In the genomic region with DNA sequence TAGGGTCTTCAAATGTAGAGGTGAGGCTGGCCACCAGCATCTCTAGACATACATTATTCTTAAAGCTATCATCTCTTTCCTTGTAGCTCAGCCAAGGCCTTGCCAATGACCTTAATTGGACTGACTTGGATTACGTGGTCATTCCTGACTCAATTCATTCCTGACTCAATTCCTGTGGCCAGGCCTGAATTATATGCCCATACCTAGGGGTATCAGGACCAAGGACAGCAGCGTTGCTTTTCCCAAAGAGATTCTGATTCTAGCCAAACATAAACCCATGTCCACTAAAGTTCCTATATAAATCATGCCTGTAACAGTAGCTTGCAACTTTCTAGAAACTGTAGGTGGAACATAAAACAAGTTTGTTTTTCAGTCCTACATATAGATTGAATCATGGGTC, we compare ENCODE assay signal across 1 cellular context.
TF ChIP-seq lines count a peak whose summit lies in the region.

No MANE protein-coding gene starts in this region.

TF ChIP-seq in WTC11, 78 proteins besides CTCF, POLR2A, EP300 and RAD21 (continued from another document):
- TF ChIP-seq, protein P1, sequence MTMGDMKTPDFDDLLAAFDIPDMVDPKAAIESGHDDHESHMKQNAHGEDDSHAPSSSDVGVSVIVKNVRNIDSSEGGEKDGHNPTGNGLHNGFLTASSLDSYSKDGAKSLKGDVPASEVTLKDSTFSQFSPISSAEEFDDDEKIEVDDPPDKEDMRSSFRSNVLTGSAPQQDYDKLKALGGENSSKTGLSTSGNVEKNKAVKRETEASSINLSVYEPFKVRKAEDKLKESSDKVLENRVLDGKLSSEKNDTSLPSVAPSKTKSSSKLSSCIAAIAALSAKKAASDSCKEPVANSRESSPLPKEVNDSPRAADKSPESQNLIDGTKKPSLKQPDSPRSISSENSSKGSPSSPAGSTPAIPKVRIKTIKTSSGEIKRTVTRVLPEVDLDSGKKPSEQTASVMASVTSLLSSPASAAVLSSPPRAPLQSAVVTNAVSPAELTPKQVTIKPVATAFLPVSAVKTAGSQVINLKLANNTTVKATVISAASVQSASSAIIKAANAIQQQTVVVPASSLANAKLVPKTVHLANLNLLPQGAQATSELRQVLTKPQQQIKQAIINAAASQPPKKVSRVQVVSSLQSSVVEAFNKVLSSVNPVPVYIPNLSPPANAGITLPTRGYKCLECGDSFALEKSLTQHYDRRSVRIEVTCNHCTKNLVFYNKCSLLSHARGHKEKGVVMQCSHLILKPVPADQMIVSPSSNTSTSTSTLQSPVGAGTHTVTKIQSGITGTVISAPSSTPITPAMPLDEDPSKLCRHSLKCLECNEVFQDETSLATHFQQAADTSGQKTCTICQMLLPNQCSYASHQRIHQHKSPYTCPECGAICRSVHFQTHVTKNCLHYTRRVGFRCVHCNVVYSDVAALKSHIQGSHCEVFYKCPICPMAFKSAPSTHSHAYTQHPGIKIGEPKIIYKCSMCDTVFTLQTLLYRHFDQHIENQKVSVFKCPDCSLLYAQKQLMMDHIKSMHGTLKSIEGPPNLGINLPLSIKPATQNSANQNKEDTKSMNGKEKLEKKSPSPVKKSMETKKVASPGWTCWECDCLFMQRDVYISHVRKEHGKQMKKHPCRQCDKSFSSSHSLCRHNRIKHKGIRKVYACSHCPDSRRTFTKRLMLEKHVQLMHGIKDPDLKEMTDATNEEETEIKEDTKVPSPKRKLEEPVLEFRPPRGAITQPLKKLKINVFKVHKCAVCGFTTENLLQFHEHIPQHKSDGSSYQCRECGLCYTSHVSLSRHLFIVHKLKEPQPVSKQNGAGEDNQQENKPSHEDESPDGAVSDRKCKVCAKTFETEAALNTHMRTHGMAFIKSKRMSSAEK (CRISPR knock-in tag; IDR thresholded peaks at IDR 0.05; ENCODE audit: borderline replicate concordance) = no peak
- TF ChIP-seq HMGA2 (CRISPR knock-in tag; IDR thresholded peaks at IDR 0.05) (no peak), ERG (CRISPR knock-in tag; IDR thresholded peaks at IDR 0.05) (no peak)
